ENCODE assay signal across 9 cellular contexts in the genomic region with DNA sequence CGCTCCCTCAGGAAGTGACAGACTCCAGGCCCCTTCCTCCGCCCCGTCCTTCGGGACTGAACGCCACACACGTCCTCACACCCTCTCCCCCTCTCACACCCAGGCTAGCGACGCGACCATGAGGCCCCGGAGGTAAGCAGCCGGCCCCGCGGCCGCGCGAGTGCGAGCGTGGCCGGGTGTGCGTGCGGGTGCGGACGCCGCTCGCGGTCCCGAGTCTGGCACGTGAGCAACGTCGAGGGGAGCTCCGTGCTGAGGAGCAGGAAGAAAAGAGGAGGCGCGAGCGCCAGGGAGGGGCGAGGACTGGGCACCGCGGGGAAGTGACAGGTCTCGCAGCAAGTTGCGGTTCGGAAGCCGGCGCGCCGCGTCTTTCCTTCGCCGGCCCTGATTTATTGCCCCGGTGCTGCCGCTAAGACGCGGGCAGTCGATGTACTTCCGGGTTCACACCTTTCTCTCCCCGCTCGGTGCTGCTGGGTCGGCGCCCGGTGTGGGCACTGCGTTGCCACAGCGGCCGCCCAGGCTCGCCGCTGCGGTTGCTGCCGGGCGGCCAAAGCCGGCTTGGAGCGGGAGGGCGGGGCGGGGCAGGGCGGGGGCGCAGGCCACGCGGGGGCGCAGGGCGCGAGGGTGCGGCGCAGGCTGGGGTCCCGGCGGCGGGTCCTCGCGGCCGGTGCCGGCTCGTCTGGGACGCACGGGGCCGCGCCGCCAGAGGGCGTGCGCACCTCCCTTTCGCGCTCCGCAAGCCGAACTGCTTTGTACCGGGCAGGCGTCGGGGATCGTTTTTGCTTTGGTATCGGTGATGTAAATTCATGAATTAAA. TPM values are rescaled to one million over a fixed set of nuclear protein-coding genes. Genes with fewer than 3 reads are reported as not detected.
DNase-seq lines count a peak whose midpoint lies in the region; ATAC-seq and FAIRE-seq lines count a peak whose summit lies in the region.
"Had no signal": no experiment of that assay in that cellular context is flagged by ENCODE, and none has a peak within 500 bp of the region (broad histone marks: within the 10 kb centered on the region; RNA-seq: fewer than 3 reads in every experiment).

No MANE protein-coding gene starts in this region.

- in situ Hi-C loops in ACHN (cut with HindIII; ENCODE audit: low pct_ligation_motif_present, low pct_unique_long_range_greater_than_20kb, low sequenced_read_pairs), result no loop called here

- DNase-seq in DMS 273 (lab: John Stamatoyannopoulos, UW; ENCODE audit: unreplicated experiment) (peak; percentile 87), DMS 273 treated with DMSO at 0.1 percent for 48 hours (lab: John Stamatoyannopoulos, UW) (no peak), frontal cortex (ENCODE audit: low spot score in 2 of 2) (peak; percentile 45 to 46), occipital lobe (lab: John Stamatoyannopoulos, UW) (peak; percentile 43), NCI-H1930 (lab: John Stamatoyannopoulos, UW) (no peak), ACHN (no peak)
- peak; percentile 55 to 71 for DNase-seq in activated T-cell treated with anti-CD3 and anti-CD28 coated beads, Interleukin-2, amount 50 U/mL, for 48 hours

- peak; percentile 67 for ATAC-seq in HG03520 (IDR thresholded peaks at IDR 0.05; ENCODE audit: unreplicated experiment)

- no peak for FAIRE-seq in frontal cortex (lab: Jason Lieb, UNC)

RNA-seq across cellular contexts. Expression of a gene that starts 15.8 kb away (rescaled TPM):
- total RNA-seq in frontal cortex (0.41 TPM), occipital lobe (0.16 TPM)
- total RNA-seq: subcutaneous adipose tissue had no signal

Comparison
In these comparisons a context has a peak if more than half of its experiments do, and no peak if none do; other contexts are left out.
1. DNase-seq: peak in DMS 273 (single experiment), activated T-cell treated with anti-CD3 and anti-CD28 coated beads, Interleukin-2, amount 50 U/mL, for 48 hours (2 of 2), frontal cortex (2 of 2) and occipital lobe (single experiment); none in DMS 273 treated with DMSO at 0.1 percent for 48 hours (single experiment), NCI-H1930 (0 of 2) and ACHN (single experiment).